In genomic region chr10:8375137-8375536, GRCh38 we compare ENCODE assay signal across 30 cellular contexts.
"Had no signal": no experiment of that assay in that cellular context is flagged by ENCODE, and none has a peak within 500 bp of the region (broad histone marks: within the 10 kb centered on the region; RNA-seq: fewer than 3 reads in every experiment).

No MANE protein-coding gene starts in this region.

- DNase-seq: colonic mucosa; effector CD8-positive, alpha-beta T cell; endodermal cell; foreskin fibroblast; gastrocnemius medialis; head of caudate nucleus; left cardiac atrium; left lung; mesenchymal stem cell; mucosa of descending colon; naive B cell; stimulated activated CD4-positive, alpha-beta T cell treated with anti-CD3 and anti-CD28 coated beads, Interleukin-12 subunit alpha, Interleukin-12 subunit beta, amount 100 ng/mL, for 4 hours; stimulated activated CD4-positive, alpha-beta T cell treated with anti-CD3 and anti-CD28 coated beads, Interleukin-2, amount 100 ng/mL, for 24 hours; stimulated activated CD4-positive, alpha-beta T cell treated with anti-CD3 and anti-CD28 coated beads, Interleukin-4, amount 100 ng/mL, for 4 hours; stimulated activated naive B cell treated with anti-CD40 and anti-IgM and Interleukin-4, amounts not matched to agents 10 μg/mL and 1 μg/mL and 100 μg/mL, for 72 hours; upper lobe of left lung; uterus had no signal

- H3K27ac Mint-ChIP-seq: dendritic cell treated with granulocyte-macrophage colony-stimulating factor and Interleukin-4, amounts not matched to agents 40 ng/mL and 50 ng/mL, for 4 days; endodermal cell; mesothelial cell of epicardium; natural killer cell treated with Interleukin-12 subunit alpha and Interleukin-12 subunit beta and Interleukin-15 and Interleukin-18, amount 100 ng/mL, for 72 hours; progenitor cell of endocrine pancreas; stimulated activated naive B cell treated with anti-CD40 and anti-IgM and Interleukin-4, amounts not matched to agents 10 μg/mL and 1 μg/mL and 100 μg/mL, for 72 hours had no signal

- H3K4me2 ChIP-seq: smooth muscle cell had no signal

- ATAC-seq: esophagus mucosa; gastrocnemius medialis; left cardiac atrium; left lung; mucosa of descending colon; natural killer cell treated with Interleukin-12 subunit alpha and Interleukin-12 subunit beta and Interleukin-15 and Interleukin-18, amount 100 ng/mL, for 72 hours; sciatic nerve; stimulated activated naive B cell treated with anti-CD40 and anti-IgM and Interleukin-4, amounts not matched to agents 10 μg/mL and 1 μg/mL and 100 μg/mL, for 72 hours had no signal

- H3K4me3 Mint-ChIP-seq: dendritic cell treated with granulocyte-macrophage colony-stimulating factor and Interleukin-4, amounts not matched to agents 40 ng/mL and 50 ng/mL, for 4 days; endodermal cell; mesothelial cell of epicardium; natural killer cell treated with Interleukin-12 subunit alpha and Interleukin-12 subunit beta and Interleukin-15 and Interleukin-18, amount 100 ng/mL, for 72 hours; neural crest cell; stimulated activated naive B cell treated with anti-CD40 and anti-IgM and Interleukin-4, amounts not matched to agents 10 μg/mL and 1 μg/mL and 100 μg/mL, for 72 hours had no signal

- H3K27ac ChIP-seq: colonic mucosa, epithelial cell of prostate, gastrocnemius medialis, left lung, parathyroid adenoma, thoracic aorta, tibial nerve, upper lobe of left lung, uterus had no signal

- H3K9me3 ChIP-seq: colonic mucosa, gastrocnemius medialis, left lung, mucosa of descending colon, thoracic aorta, tibial nerve, upper lobe of left lung, uterus had no signal

- H3K27me3 Mint-ChIP-seq: dendritic cell treated with granulocyte-macrophage colony-stimulating factor and Interleukin-4, amounts not matched to agents 40 ng/mL and 50 ng/mL, for 4 days had no signal

- H3K36me3 ChIP-seq: colonic mucosa, gastrocnemius medialis, left lung, thoracic aorta, tibial nerve, upper lobe of left lung, uterus had no signal

- H3K9me3 Mint-ChIP-seq: dendritic cell treated with granulocyte-macrophage colony-stimulating factor and Interleukin-4, amounts not matched to agents 40 ng/mL and 50 ng/mL, for 4 days; endodermal cell; mesothelial cell of epicardium; natural killer cell treated with Interleukin-12 subunit alpha and Interleukin-12 subunit beta and Interleukin-15 and Interleukin-18, amount 100 ng/mL, for 72 hours; neural crest cell had no signal

- H3K4me1 Mint-ChIP-seq: naive B cell; neural crest cell; stimulated activated naive B cell treated with anti-CD40 and anti-IgM and Interleukin-4, amounts not matched to agents 10 μg/mL and 1 μg/mL and 100 μg/mL, for 72 hours had no signal

- H3K36me3 Mint-ChIP-seq: mesothelial cell of epicardium; naive B cell; natural killer cell treated with Interleukin-12 subunit alpha and Interleukin-12 subunit beta and Interleukin-15 and Interleukin-18, amount 100 ng/mL, for 72 hours; stimulated activated naive B cell treated with anti-CD40 and anti-IgM and Interleukin-4, amounts not matched to agents 10 μg/mL and 1 μg/mL and 100 μg/mL, for 72 hours had no signal

- H3K79me2 ChIP-seq: parathyroid adenoma had no signal

- H2AFZ ChIP-seq: parathyroid adenoma had no signal

- FAIRE-seq: islet of Langerhans had no signal

- H3K4me3 ChIP-seq: colonic mucosa, gastrocnemius medialis, left lung, mucosa of descending colon, smooth muscle cell, thoracic aorta, tibial nerve, upper lobe of left lung, uterus had no signal

- H3K4me1 ChIP-seq: colonic mucosa, gastrocnemius medialis, left lung, parathyroid adenoma, tibial nerve, uterus had no signal

- H3K27me3 ChIP-seq: colonic mucosa, gastrocnemius medialis, left lung, tibial nerve, upper lobe of left lung, uterus had no signal
